ENCODE assay signal across 19 cellular contexts in genomic region chr1:196897158-196897828, GRCh38. TPM values are rescaled to one million over a fixed set of nuclear protein-coding genes. Genes with fewer than 3 reads are reported as not detected.
DNase-seq lines count a peak whose midpoint lies in the region; ATAC-seq and TF ChIP-seq lines count a peak whose summit lies in the region.
"Had no signal": no experiment of that assay in that cellular context is flagged by ENCODE, and none has a peak within 500 bp of the region (broad histone marks: within the 10 kb centered on the region; RNA-seq: fewer than 3 reads in every experiment).

No MANE protein-coding gene starts in this region.

- H3K23ac ChIP-seq in neuronal stem cell (ENCODE audit: low read depth, low read length, poor library complexity), result no peak overlapping the region

- H3K9ac ChIP-seq in fibroblast of lung (ENCODE audit: insufficient read depth, low read length) (no peak overlapping the region), neuronal stem cell (ENCODE audit: low read depth, low read length, poor library complexity) (no peak overlapping the region)
- H3K9ac ChIP-seq: BLaER1 had no signal

- H3K36me3 ChIP-seq in fibroblast of lung (ENCODE audit: control insufficient read depth, insufficient read depth, low read length), result no peaks in the 10 kb centered on the region
- no peaks in the 10 kb centered on the region for H3K36me3 ChIP-seq in neuronal stem cell (replicated peaks in 1 of 2; ENCODE audit: control insufficient read depth in 2 of 2, insufficient read depth in 2 of 2, low read length in 2 of 2)
- H3K36me3 ChIP-seq: BLaER1 had no signal

- no peaks in the 10 kb centered on the region for H4K20me1 ChIP-seq in fibroblast of lung (ENCODE audit: control insufficient read depth, extremely low read depth, insufficient read depth, low read length)
- H4K20me1 ChIP-seq: BLaER1 had no signal

- H3K27ac Mint-ChIP-seq in activated naive CD4-positive, alpha-beta T cell treated with anti-CD3 and anti-CD28 coated beads, Interleukin-2, amount 50 U/mL, for 72 hours, result no peak overlapping the region
- H3K27ac Mint-ChIP-seq: activated T-helper 1 cell treated with anti-CD3 and anti-CD28 coated beads, Interleukin-12 subunit alpha, Interleukin-12 subunit beta, Interleukin-2, Interleukin-4 antibody, amounts not matched to agents 30 ng/mL and 10 ng/mL and 1 ng/mL, durations not matched to agents 14 hours and 24 hours and 36 hours had no signal

- DNase-seq in SK-N-DZ (ENCODE audit: low spot score) (peak; percentile 62), fibroblast of lung (ENCODE audit: low read depth in 2 of 2) (no peak), neuronal stem cell (ENCODE audit: low spot score) (no peak), NCI-H1048 (lab: John Stamatoyannopoulos, UW) (no peak)
- no peak for DNase-seq in activated naive CD4-positive, alpha-beta T cell treated with anti-CD3 and anti-CD28 coated beads, Interleukin-2, amount 50 U/mL, for 72 hours (ENCODE audit: low spot score in 2 of 2)
- DNase-seq: activated CD4-positive, alpha-beta T cell treated with anti-CD3 and anti-CD28 coated beads, Interleukin-2, amount 50 U/mL, for 48 hours; amniotic stem cell; dermis blood vessel endothelial cell; DND-41; SHP77; stimulated activated CD4-positive, alpha-beta T cell treated with anti-CD3 and anti-CD28 coated beads, Interleukin-1b, Interleukin-23, amount 100 ng/mL, for 48 hours had no signal

- H3K9me3 Mint-ChIP-seq in activated naive CD4-positive, alpha-beta T cell treated with anti-CD3 and anti-CD28 coated beads, Interleukin-2, amount 50 U/mL, for 72 hours, result no peaks in the 10 kb centered on the region
- H3K9me3 Mint-ChIP-seq: activated T-helper 1 cell treated with anti-CD3 and anti-CD28 coated beads, Interleukin-12 subunit alpha, Interleukin-12 subunit beta, Interleukin-2, Interleukin-4 antibody, amounts not matched to agents 30 ng/mL and 10 ng/mL and 1 ng/mL, durations not matched to agents 14 hours and 24 hours and 36 hours had no signal

- no peaks in the 10 kb centered on the region for H3K4me1 ChIP-seq in fibroblast of lung (ENCODE audit: control insufficient read depth, extremely low read depth, insufficient read depth, low read length)
- no peaks in the 10 kb centered on the region for H3K4me1 ChIP-seq in neuronal stem cell (ENCODE audit: control insufficient read depth in 2 of 2, insufficient read depth in 1 of 2, low read depth in 1 of 2, low read length in 2 of 2)
- H3K4me1 ChIP-seq: BLaER1 had no signal

- peak; percentile 58 for ATAC-seq in GM18868 (IDR thresholded peaks at IDR 0.05; ENCODE audit: unreplicated experiment)
- ATAC-seq in GM21576 (IDR thresholded peaks at IDR 0.05; ENCODE audit: unreplicated experiment), result no peak
- ATAC-seq in GM19328 (IDR thresholded peaks at IDR 0.05; ENCODE audit: unreplicated experiment), result no peak
- no peak for ATAC-seq in activated naive CD4-positive, alpha-beta T cell treated with anti-CD3 and anti-CD28 coated beads, Interleukin-2, amount 50 U/mL, for 72 hours

- H3K36me3 Mint-ChIP-seq in activated naive CD4-positive, alpha-beta T cell treated with anti-CD3 and anti-CD28 coated beads, Interleukin-2, amount 50 U/mL, for 72 hours, result no peaks in the 10 kb centered on the region

- H4K8ac ChIP-seq in neuronal stem cell (ENCODE audit: low read depth, low read length), result no peak overlapping the region

- no peak overlapping the region for H2BK5ac ChIP-seq in neuronal stem cell (ENCODE audit: low read length)

- H3K4me3 ChIP-seq in fibroblast of lung (replicated peaks in 1 of 4; ENCODE audit: control extremely low read depth in 1 of 4, insufficient read depth in 1 of 4, low read depth in 3 of 4, low read length in 4 of 4) (peak overlapping the region in 3 of 4 experiments; percentile 10 to 50 (median 33)), neuronal stem cell (ENCODE audit: low read length in 2 of 2) (peak overlapping the region in 1 of 2 donors; percentile 32)
- H3K4me3 ChIP-seq: BLaER1 had no signal

- H3K27me3 ChIP-seq in fibroblast of lung (ENCODE audit: control insufficient read depth, insufficient read depth, low read length) (peaks cover 2% of the 10 kb centered on the region), neuronal stem cell (ENCODE audit: control insufficient read depth in 3 of 3, insufficient read depth in 3 of 3, low read depth in 1 of 3, low read length in 3 of 3) (no peaks in the 10 kb centered on the region)
- H3K27me3 ChIP-seq: BLaER1 had no signal

- H2BK12ac ChIP-seq in neuronal stem cell (ENCODE audit: low read length), result no peak overlapping the region

- no peak overlapping the region for H3K14ac ChIP-seq in neuronal stem cell (ENCODE audit: low read length)

- no peaks in the 10 kb centered on the region for H3K79me2 ChIP-seq in fibroblast of lung (ENCODE audit: control insufficient read depth, insufficient read depth, low read length)

- no peak overlapping the region for H2BK120ac ChIP-seq in neuronal stem cell (ENCODE audit: low read depth, low read length)

- H3K27ac ChIP-seq in fibroblast of lung (ENCODE audit: insufficient read depth, low read length) (no peak overlapping the region), neuronal stem cell (replicated peaks; ENCODE audit: low read length) (no peak overlapping the region)
- H3K27ac ChIP-seq: BLaER1 had no signal

- H4K91ac ChIP-seq in neuronal stem cell (ENCODE audit: low read depth, low read length, poor library complexity), result no peak overlapping the region

- H2AFZ ChIP-seq in fibroblast of lung (ENCODE audit: low read length) (peak overlapping the region; percentile 76), neuronal stem cell (ENCODE audit: low read length) (peak overlapping the region; percentile 38)

- H3K18ac ChIP-seq in neuronal stem cell (ENCODE audit: low read length), result no peak overlapping the region

- no peak overlapping the region for H2BK15ac ChIP-seq in neuronal stem cell (ENCODE audit: low read length)

- no peaks in the 10 kb centered on the region for H3K9me3 ChIP-seq in fibroblast of lung (ENCODE audit: control insufficient read depth, insufficient read depth, low read depth, low read length)
- H3K9me3 ChIP-seq in neuronal stem cell (replicated peaks in 1 of 2; ENCODE audit: control insufficient read depth in 2 of 2, insufficient read depth in 1 of 2, low read depth in 1 of 2, low read length in 2 of 2), result no peaks in the 10 kb centered on the region
- H3K9me3 ChIP-seq: BLaER1 had no signal

- H3K79me1 ChIP-seq in neuronal stem cell (ENCODE audit: low read depth, low read length), result peaks cover 3% of the 10 kb centered on the region

- H3K4ac ChIP-seq in neuronal stem cell (ENCODE audit: low read length), result no peak overlapping the region

- no peak overlapping the region for H2AK5ac ChIP-seq in neuronal stem cell (ENCODE audit: low read depth, low read length)

- no CpG with 5 or more reads among the region's 26 CpGs for WGBS in neuronal stem cell (ENCODE audit: extremely low coverage in 2 of 2, insufficient read length in 2 of 2, insufficient replicate concordance in 1 of 2), 2 donors

- peak in 1 of 2 donors; percentile 18 for TF ChIP-seq CTCF in fibroblast of lung (conservative IDR thresholded peaks at IDR 0.05 in 1 of 2, IDR thresholded peaks at IDR 0.05 in 1 of 2; ENCODE audit: low read depth in 1 of 2, low read length in 2 of 2)

- H3K4me2 ChIP-seq in fibroblast of lung (ENCODE audit: extremely low read depth, insufficient read depth, low read length) (peak overlapping the region; percentile 75), neuronal stem cell (ENCODE audit: insufficient read depth, low read length, poor library complexity, severe bottlenecking) (peak overlapping the region; percentile 14)
- H3K4me2 ChIP-seq: BLaER1 had no signal

RNA-seq across cellular contexts. Expression of gene CFHR4, which starts 9.4 kb away (rescaled TPM):
- not detected in 2 replicates for polyA plus RNA-seq in SK-N-DZ (2014; cell fraction: cytosol; rRNA removed)
- not detected in 2 replicates for polyA plus RNA-seq in SK-N-DZ (2014; cell fraction: nucleus; rRNA removed)
- total RNA-seq in fibroblast of lung, result not detected in 2 replicates
- polyA plus RNA-seq in fibroblast of lung, result 0.06 TPM in 1 of 2 replicates, not detected in the other
- not detected in 2 replicates for polyA plus RNA-seq in fibroblast of lung (2012)
- not detected in 2 replicates for polyA minus RNA-seq in fibroblast of lung (ENCODE audit: low replicate concordance)
- not detected for polyA plus RNA-seq in neuronal stem cell (2013, experiment 1 of 2)
- 0.12 TPM for polyA plus RNA-seq in neuronal stem cell (2013, experiment 2 of 2)
- not detected for total RNA-seq in activated naive CD4-positive, alpha-beta T cell treated with anti-CD3 and anti-CD28 coated beads, Interleukin-2, amount 50 U/mL, for 72 hours
- total RNA-seq: activated T-helper 1 cell treated with anti-CD3 and anti-CD28 coated beads, Interleukin-12 subunit alpha, Interleukin-12 subunit beta, Interleukin-2, Interleukin-4 antibody, amounts not matched to agents 30 ng/mL and 10 ng/mL and 1 ng/mL, durations not matched to agents 14 hours and 24 hours and 36 hours; dermis blood vessel endothelial cell; M059J; posterior vena cava had no signal

RNA-seq across cellular contexts. Expression of gene CFHR2, which starts 46.2 kb away (rescaled TPM):
- polyA plus RNA-seq in SK-N-DZ (2014; cell fraction: cytosol; rRNA removed), result not detected in 2 replicates
- polyA plus RNA-seq in SK-N-DZ (2014; cell fraction: nucleus; rRNA removed), result not detected in 2 replicates
- not detected in 2 replicates for total RNA-seq in fibroblast of lung
- not detected in 2 replicates for polyA plus RNA-seq in fibroblast of lung
- not detected in 2 replicates for polyA plus RNA-seq in fibroblast of lung (2012)
- polyA minus RNA-seq in fibroblast of lung (ENCODE audit: low replicate concordance), result not detected in 2 replicates
- polyA plus RNA-seq in neuronal stem cell (2013, experiment 1 of 2), result not detected
- not detected for polyA plus RNA-seq in neuronal stem cell (2013, experiment 2 of 2)
- not detected for total RNA-seq in activated naive CD4-positive, alpha-beta T cell treated with anti-CD3 and anti-CD28 coated beads, Interleukin-2, amount 50 U/mL, for 72 hours
- total RNA-seq: activated T-helper 1 cell treated with anti-CD3 and anti-CD28 coated beads, Interleukin-12 subunit alpha, Interleukin-12 subunit beta, Interleukin-2, Interleukin-4 antibody, amounts not matched to agents 30 ng/mL and 10 ng/mL and 1 ng/mL, durations not matched to agents 14 hours and 24 hours and 36 hours; dermis blood vessel endothelial cell; M059J; posterior vena cava; temporal lobe had no signal
